ENCODE assay signal across 10 cellular contexts in the genomic region with DNA sequence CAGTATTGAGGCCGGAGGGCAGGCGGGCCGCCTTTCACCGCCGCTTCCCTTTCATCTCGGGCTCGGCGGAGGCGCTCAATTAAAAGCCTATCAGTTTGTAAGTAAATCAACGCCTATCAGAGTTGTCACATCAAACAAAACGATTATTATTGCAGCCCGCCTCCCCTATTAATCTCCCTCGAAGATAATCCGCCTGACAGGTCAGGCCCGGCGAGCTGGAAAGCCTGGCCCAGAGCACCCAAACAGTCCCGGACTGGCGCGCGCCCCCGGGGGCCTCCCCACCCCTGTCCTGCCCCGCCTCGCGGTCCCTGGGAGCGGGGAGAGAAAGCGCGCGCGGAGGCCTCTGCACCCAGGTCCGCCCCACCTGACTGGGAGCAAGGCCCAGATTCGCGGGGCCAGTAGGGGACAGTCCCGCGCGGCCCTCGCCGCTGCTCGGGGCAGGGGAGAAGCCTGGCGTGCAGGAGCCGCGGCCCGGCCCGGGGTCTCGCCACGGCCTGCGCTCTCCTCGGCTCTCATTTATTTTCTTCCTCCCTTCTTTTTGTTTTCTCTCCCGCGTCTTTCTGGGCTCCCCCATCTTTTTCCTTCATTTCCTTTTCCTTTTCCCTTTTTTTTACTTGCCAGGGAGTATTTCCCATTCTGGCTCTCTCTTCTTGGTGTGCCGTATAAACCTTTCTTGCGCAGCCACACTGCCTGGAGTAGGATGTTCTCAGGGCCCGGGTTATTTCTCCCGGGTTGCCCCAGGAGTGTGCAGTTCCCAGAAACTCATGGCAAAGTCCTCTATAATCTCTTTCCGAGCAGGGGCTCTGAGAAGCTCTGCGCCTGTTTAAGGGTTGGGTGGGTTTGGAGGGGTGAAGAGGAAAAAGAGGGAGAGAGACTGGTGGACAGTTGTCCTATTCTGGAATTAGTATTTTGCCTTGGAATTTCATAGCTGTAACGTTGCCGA. TPM values are rescaled to one million over a fixed set of nuclear protein-coding genes. Genes with fewer than 3 reads are reported as not detected.
DNase-seq lines count a peak whose midpoint lies in the region; ATAC-seq and TF ChIP-seq lines count a peak whose summit lies in the region.
"Had no signal": no experiment of that assay in that cellular context is flagged by ENCODE, and none has a peak within 500 bp of the region (broad histone marks: within the 10 kb centered on the region; RNA-seq: fewer than 3 reads in every experiment).

No MANE protein-coding gene starts in this region.

- ATAC-seq in heart left ventricle: no peak
- ATAC-seq in left cardiac atrium: no peak
- peak; percentile 4 for ATAC-seq in upper lobe of right lung
- ATAC-seq in GM21526 (IDR thresholded peaks at IDR 0.05; ENCODE audit: low FRiP score, unreplicated experiment): no peak
- no peak for ATAC-seq in sciatic nerve

- intact Hi-C loops in heart left ventricle (cut with DNase I) (loop anchor here in 8 of 10 donors (5.0 to 10.0 kb wide), 14 partner anchors 139 to 1599 kb away; no protein-coding TSS in a partner anchor), left cardiac atrium (cut with DNase I) (loop anchor here (10.0 kb wide), 3 partner anchors 249 to 1369 kb away; no protein-coding TSS in a partner anchor), upper lobe of right lung (cut with DNase I) (no loop called here), sciatic nerve (cut with DNase I) (no loop called here)

- no peak for TF ChIP-seq POLR2A in heart left ventricle (IDR thresholded peaks at IDR 0.05)

- TF ChIP-seq CTCF in heart left ventricle (IDR thresholded peaks at IDR 0.05): no peak
- no peak for TF ChIP-seq CTCF in brain microvascular endothelial cell (IDR thresholded peaks at IDR 0.05; ENCODE audit: low read depth, low read length, missing control alignments)
- TF ChIP-seq CTCF in upper lobe of right lung (IDR thresholded peaks at IDR 0.05): no peak

- H3K4me1 ChIP-seq in heart left ventricle (peaks cover 0 to 53% (median 23%) of the 10 kb centered on the region in 12 donors), upper lobe of right lung (peaks cover 24% of the 10 kb centered on the region)

- DNase-seq in heart left ventricle (peak in 1 of 5 donors; percentile 30), left cardiac atrium (no peak), brain microvascular endothelial cell (no peak), medulla oblongata (ENCODE audit: extremely low spot score) (peak; percentile 38), upper lobe of right lung (peak; percentile 87), glomerular visceral epithelial cell (ENCODE audit: extremely low spot score) (no peak), sciatic nerve (ENCODE audit: low spot score) (no peak)
- DNase-seq: effector CD8-positive, alpha-beta T cell had no signal

- H3K9me3 ChIP-seq in heart left ventricle (no peaks in the 10 kb centered on the region), upper lobe of right lung (no peaks in the 10 kb centered on the region)

- H3K36me3 ChIP-seq in heart left ventricle (no peaks in the 10 kb centered on the region), brain microvascular endothelial cell (replicated peaks) (no peaks in the 10 kb centered on the region), upper lobe of right lung (no peaks in the 10 kb centered on the region)

- 44 to 69% (median 56%) methylated on average over 52 to 57 of the region's 57 CpGs for WGBS in heart left ventricle, 4 donors

- H3K27ac ChIP-seq in heart left ventricle (peak overlapping the region in 6 of 12 donors; percentile 10 to 100 (median 96)), brain microvascular endothelial cell (no peak overlapping the region), upper lobe of right lung (peak overlapping the region; percentile 96)
- H3K27ac ChIP-seq: C4-2B had no signal

- H3K4me3 ChIP-seq in heart left ventricle (peak overlapping the region in 8 of 12 donors; percentile 80 to 97 (median 92)), brain microvascular endothelial cell (ENCODE audit: low read depth, low read length) (peak overlapping the region; percentile 96), upper lobe of right lung (peak overlapping the region; percentile 81)

- H3K27me3 ChIP-seq in heart left ventricle (peaks cover 0 to 36% (median 0%) of the 10 kb centered on the region in 9 donors), brain microvascular endothelial cell (replicated peaks) (peaks cover 72% of the 10 kb centered on the region), upper lobe of right lung (peaks cover 7% of the 10 kb centered on the region)

- in situ Hi-C loops in brain microvascular endothelial cell (cut with HindIII; ENCODE audit: low pct_ligation_motif_present, low sequenced_read_pairs): no loop called here

RNA-seq across cellular contexts. Expression of a gene that starts 3.9 kb away (rescaled TPM):
- total RNA-seq in heart left ventricle: 1 to 10 TPM; 3.4 to 8.6 (median 7.4) TPM
- 1 to 10 TPM; 4.4 to 6.3 TPM for polyA plus RNA-seq in heart left ventricle
- 10 to 100 TPM; 12.0 to 14.3 TPM for total RNA-seq in left cardiac atrium
- 36.2 TPM for total RNA-seq in upper lobe of right lung
- 30.2 TPM for total RNA-seq in sciatic nerve

RNA-seq across cellular contexts. Expression of a gene that starts 26.0 kb away (rescaled TPM):
- 10 to 100 TPM in 8 of 9 donors, 1 to 10 TPM in 1; 7.7 to 34.4 (median 14.9) TPM for total RNA-seq in heart left ventricle
- 10 to 100 TPM in 1 of 2 donors, 1 to 10 TPM in 1; 2.4 to 14.9 TPM for polyA plus RNA-seq in heart left ventricle
- 10 to 100 TPM; 40.6 to 57.8 TPM for total RNA-seq in left cardiac atrium
- 20.0 TPM for total RNA-seq in upper lobe of right lung
- total RNA-seq in sciatic nerve: 16.6 TPM

Comparison
In these comparisons a context has a peak if more than half of its experiments do, and no peak if none do; other contexts are left out.
1. DNase-seq: peak in medulla oblongata (single experiment) and upper lobe of right lung (single experiment); none in left cardiac atrium (single experiment), brain microvascular endothelial cell (single experiment), glomerular visceral epithelial cell (single experiment) and sciatic nerve (single experiment).
2. intact Hi-C loops: an anchor here in heart left ventricle (5.0 to 10.0 kb wide) and left cardiac atrium (10.0 kb wide); none called in upper lobe of right lung and sciatic nerve.
3. Peak in every context shown above with its lines, with median percentiles within 50 percentile points of each other: H3K4me3 ChIP-seq.